Comparison of ENCODE assay signal across 8 cellular contexts in the genomic region with DNA sequence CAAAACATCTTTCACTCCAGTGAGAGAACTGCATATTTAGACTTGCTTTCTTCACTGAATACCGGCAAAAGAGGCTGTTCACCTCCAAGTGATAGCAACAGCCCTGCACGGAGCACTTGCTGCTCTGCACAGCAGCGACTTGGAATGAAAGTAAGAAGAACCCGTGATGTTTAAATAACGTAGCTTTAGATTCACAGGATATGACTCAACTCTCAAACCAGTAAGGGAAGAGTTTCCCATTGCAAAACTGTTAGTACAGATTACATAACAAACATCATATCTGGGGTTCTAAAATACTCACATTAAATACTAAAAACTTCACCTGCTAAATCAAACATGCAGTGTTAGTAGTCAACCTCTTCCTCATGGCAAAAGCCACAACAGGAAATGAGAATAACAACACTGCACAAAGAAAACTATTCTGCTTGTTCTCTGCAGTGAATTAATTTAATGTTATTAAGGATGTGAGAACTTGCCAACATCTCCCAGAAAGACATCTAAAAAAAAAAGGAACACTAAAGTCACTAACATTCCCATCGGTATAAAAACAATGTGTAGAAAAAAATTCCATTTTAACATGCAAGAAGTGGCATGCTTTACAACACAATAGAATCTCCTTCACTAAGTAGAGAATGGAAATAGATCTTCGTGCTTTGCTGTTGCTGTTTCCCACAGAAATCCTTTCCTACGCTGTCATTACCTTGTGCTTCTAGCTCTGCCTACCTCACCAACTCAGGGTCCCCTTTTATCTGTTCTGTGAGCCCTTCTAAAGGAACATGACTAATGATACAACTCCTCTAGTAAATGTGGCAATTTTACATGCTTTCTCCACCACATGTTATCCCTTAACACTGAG.
DNase-seq lines count a peak whose midpoint lies in the region; ATAC-seq and TF ChIP-seq lines count a peak whose summit lies in the region.

No MANE protein-coding gene starts in this region.

- H3K27me3 Mint-ChIP-seq in activated CD4-positive, alpha-beta T cell treated with anti-CD3 and anti-CD28 coated beads, Interleukin-2, amount 10 ng/mL, durations not matched to agents 24 days and 14 days, result peaks cover 11% of the 10 kb centered on the region
- no peaks in the 10 kb centered on the region for H3K27me3 Mint-ChIP-seq in H9 (ENCODE audit: low read depth)
- no peaks in the 10 kb centered on the region for H3K27me3 Mint-ChIP-seq in activated CD8-positive, alpha-beta T cell treated with anti-CD3 and anti-CD28 coated beads, Interleukin-2, amount 10 ng/mL, durations not matched to agents 7 days and 5 days (ENCODE audit: low read depth)

- H3K9me3 ChIP-seq in H9 (ENCODE audit: control insufficient read depth, low read depth, low read length), result no peaks in the 10 kb centered on the region
- H3K9me3 ChIP-seq in parathyroid adenoma (ENCODE audit: control insufficient read depth, low read length), result no peaks in the 10 kb centered on the region

- H2AK5ac ChIP-seq in H9 (ENCODE audit: insufficient read length, low read length), result no peak overlapping the region

- H3K23ac ChIP-seq in H9 (ENCODE audit: insufficient read length, low read depth, low read length), result no peak overlapping the region

- H3K9me3 Mint-ChIP-seq in activated CD4-positive, alpha-beta T cell treated with anti-CD3 and anti-CD28 coated beads, Interleukin-2, amount 10 ng/mL, durations not matched to agents 24 days and 14 days, result no peaks in the 10 kb centered on the region
- H3K9me3 Mint-ChIP-seq in H9, result no peaks in the 10 kb centered on the region
- H3K9me3 Mint-ChIP-seq in activated CD8-positive, alpha-beta T cell treated with anti-CD3 and anti-CD28 coated beads, Interleukin-2, amount 10 ng/mL, durations not matched to agents 7 days and 5 days (ENCODE audit: insufficient read depth), result no peaks in the 10 kb centered on the region

- no peaks in the 10 kb centered on the region for H3K23me2 ChIP-seq in H9 (ENCODE audit: insufficient read length, low read depth, low read length, poor library complexity, severe bottlenecking)

- no peak overlapping the region for H2BK120ac ChIP-seq in H9 (ENCODE audit: low read depth, low read length, poor library complexity, severe bottlenecking)

- no peaks in the 10 kb centered on the region for H3K36me3 Mint-ChIP-seq in activated CD4-positive, alpha-beta T cell treated with anti-CD3 and anti-CD28 coated beads, Interleukin-2, amount 10 ng/mL, durations not matched to agents 24 days and 14 days (ENCODE audit: low read depth)
- H3K36me3 Mint-ChIP-seq in H9 (ENCODE audit: insufficient read depth in 1 of 3, low read depth in 3 of 3), result no peaks in the 10 kb centered on the region
- H3K36me3 Mint-ChIP-seq in activated CD8-positive, alpha-beta T cell treated with anti-CD3 and anti-CD28 coated beads, Interleukin-2, amount 10 ng/mL, durations not matched to agents 7 days and 5 days (ENCODE audit: low read depth), result no peaks in the 10 kb centered on the region

- H3K9ac ChIP-seq in H9 (ENCODE audit: extremely low read depth, insufficient read length, low read length) (no peak overlapping the region), parathyroid adenoma (no peak overlapping the region)

- no peak overlapping the region for H3K4ac ChIP-seq in H9 (ENCODE audit: low read depth, low read length)

- DNase-seq in activated CD4-positive, alpha-beta T cell treated with anti-CD3 and anti-CD28 coated beads, Interleukin-2, amount 10 ng/mL, durations not matched to agents 24 days and 14 days, result peak; percentile 73
- DNase-seq in activated CD4-positive, alpha-beta T cell treated with anti-CD3 and anti-CD28 coated beads, Interleukin-2, amount 50 U/mL, for 4 hours, result no peak
- DNase-seq in H9 (no peak), LNCaP clone FGC (ENCODE audit: low read depth) (peak; percentile 43), glomerular endothelial cell (ENCODE audit: extremely low read depth, low read depth, low spot score) (peak; percentile 85), retina (no peak)
- DNase-seq in activated CD8-positive, alpha-beta T cell treated with anti-CD3 and anti-CD28 coated beads, Interleukin-2, amount 10 ng/mL, durations not matched to agents 7 days and 5 days, result peak; percentile 52

- H3K27me3 ChIP-seq in H9 (ENCODE audit: insufficient read depth, low read length) (no peaks in the 10 kb centered on the region), parathyroid adenoma (ENCODE audit: control insufficient read depth, insufficient read depth, low read length) (no peaks in the 10 kb centered on the region)

- TF ChIP-seq CTCF in H9 (conservative IDR thresholded peaks at IDR 0.05), result no peak
- no peak for TF ChIP-seq CTCF in LNCaP clone FGC (IDR thresholded peaks at IDR 0.05; ENCODE audit: control insufficient read depth, extremely low read depth, insufficient read depth)
- TF ChIP-seq CTCF in parathyroid adenoma (IDR thresholded peaks at IDR 0.05), result no peak

- H3K79me2 ChIP-seq in H9 (ENCODE audit: insufficient read depth, low read length) (no peaks in the 10 kb centered on the region), parathyroid adenoma (no peaks in the 10 kb centered on the region)

- no peak overlapping the region for H2BK20ac ChIP-seq in H9 (ENCODE audit: low read depth, low read length, poor library complexity, severe bottlenecking)

- peak; percentile 91 for ATAC-seq in activated CD8-positive, alpha-beta T cell treated with anti-CD3 and anti-CD28 coated beads, Interleukin-2, amount 10 ng/mL, durations not matched to agents 7 days and 5 days

- intact Hi-C loops in activated CD4-positive, alpha-beta T cell treated with anti-CD3 and anti-CD28 coated beads, Interleukin-2, amount 10 ng/mL, durations not matched to agents 24 days and 14 days (cut with micrococcal nuclease), result no loop called here

- no peak overlapping the region for H2BK12ac ChIP-seq in H9 (ENCODE audit: insufficient read length, low read depth, low read length)

- H3K4me1 ChIP-seq in H9 (ENCODE audit: insufficient read depth, low read length) (no peaks in the 10 kb centered on the region), parathyroid adenoma (no peaks in the 10 kb centered on the region)

- no peak overlapping the region for H3K27ac Mint-ChIP-seq in activated CD4-positive, alpha-beta T cell treated with anti-CD3 and anti-CD28 coated beads, Interleukin-2, amount 10 ng/mL, durations not matched to agents 24 days and 14 days
- H3K27ac Mint-ChIP-seq in H9, result peak overlapping the region; percentile 32 to 85 (median 79); a peak in 6 of 7 replicates
- peak overlapping the region; percentile 26 for H3K27ac Mint-ChIP-seq in activated CD8-positive, alpha-beta T cell treated with anti-CD3 and anti-CD28 coated beads, Interleukin-2, amount 10 ng/mL, durations not matched to agents 7 days and 5 days

- H4K5ac ChIP-seq in H9 (ENCODE audit: insufficient read length, low read depth, low read length), result no peak overlapping the region

- peak overlapping the region; percentile 33 for H3K4me2 ChIP-seq in H9 (ENCODE audit: insufficient read depth, insufficient read length, low read length)
- H3K4me2 ChIP-seq in parathyroid adenoma (ENCODE audit: low read length), result no peak overlapping the region

- CTCF ChIA-PET in activated CD8-positive, alpha-beta T cell treated with anti-CD3 and anti-CD28 coated beads, Interleukin-2, amount 10 ng/mL, durations not matched to agents 7 days and 5 days (lab: Charles Lee), result interaction anchor here (1.1 kb wide), 2 partner anchors 9 to 114 kb away, joined by 3 to 5 read pairs; no protein-coding TSS in a partner anchor

- no peak overlapping the region for H2BK15ac ChIP-seq in H9 (ENCODE audit: low read depth, low read length)

- H4K91ac ChIP-seq in H9 (ENCODE audit: insufficient read length, low read depth, low read length), result no peak overlapping the region

- no peak overlapping the region for H3K14ac ChIP-seq in H9 (ENCODE audit: insufficient read depth, low read length)

- H4K8ac ChIP-seq in H9 (replicated peaks; ENCODE audit: insufficient read length, low read depth, low read length), result no peak overlapping the region

- H3K27ac ChIP-seq in H9 (ENCODE audit: insufficient read length, low read depth, low read length) (no peak overlapping the region), parathyroid adenoma (no peak overlapping the region)

- no peaks in the 10 kb centered on the region for H3K79me1 ChIP-seq in H9 (ENCODE audit: insufficient read depth, low read depth, low read length, poor library complexity, severe bottlenecking)

- H3K36me3 ChIP-seq in parathyroid adenoma (ENCODE audit: control insufficient read depth, insufficient read depth, low read length), result no peaks in the 10 kb centered on the region

- peak overlapping the region; percentile 25 for H3K4me3 ChIP-seq in LNCaP clone FGC (ENCODE audit: low read depth, low read length)
- peak overlapping the region; percentile 20 for H3K4me3 ChIP-seq in parathyroid adenoma (ENCODE audit: low read depth, low read length)

- H2BK5ac ChIP-seq in H9 (ENCODE audit: insufficient read length, low read length), result no peak overlapping the region

- no peak overlapping the region for H3T11ph ChIP-seq in H9 (ENCODE audit: low read length)

- no peaks in the 10 kb centered on the region for H4K20me1 ChIP-seq in H9 (ENCODE audit: control insufficient read depth, insufficient read depth, insufficient read length)

- POLR2A ChIA-PET in activated CD8-positive, alpha-beta T cell treated with anti-CD3 and anti-CD28 coated beads, Interleukin-2, amount 10 ng/mL, durations not matched to agents 7 days and 5 days (lab: Charles Lee), result no interaction called here

- H3K18ac ChIP-seq in H9 (ENCODE audit: insufficient read length, low read depth, low read length), result no peak overlapping the region

- H3K4me3 Mint-ChIP-seq in activated CD4-positive, alpha-beta T cell treated with anti-CD3 and anti-CD28 coated beads, Interleukin-2, amount 10 ng/mL, durations not matched to agents 24 days and 14 days, result peak overlapping the region; percentile 25
- peak overlapping the region in 1 of 2 experiments; percentile 32; a peak in 2 of 5 replicates for H3K4me3 Mint-ChIP-seq in H9
- H3K4me3 Mint-ChIP-seq in activated CD8-positive, alpha-beta T cell treated with anti-CD3 and anti-CD28 coated beads, Interleukin-2, amount 10 ng/mL, durations not matched to agents 7 days and 5 days, result peak overlapping the region; percentile 49

- H2AFZ ChIP-seq in H9 (ENCODE audit: low read length) (peak overlapping the region; percentile 32), parathyroid adenoma (no peak overlapping the region)

- peaks cover 7% of the 10 kb centered on the region for H3K4me1 Mint-ChIP-seq in activated CD4-positive, alpha-beta T cell treated with anti-CD3 and anti-CD28 coated beads, Interleukin-2, amount 10 ng/mL, durations not matched to agents 24 days and 14 days
- H3K4me1 Mint-ChIP-seq in H9, result peaks cover 18 to 21% of the 10 kb centered on the region in 2 experiments
- peaks cover 15% of the 10 kb centered on the region for H3K4me1 Mint-ChIP-seq in activated CD8-positive, alpha-beta T cell treated with anti-CD3 and anti-CD28 coated beads, Interleukin-2, amount 10 ng/mL, durations not matched to agents 7 days and 5 days (ENCODE audit: low read depth)

- no CpG with 5 or more reads among the region's 8 CpGs for WGBS in H9 (ENCODE audit: extremely low coverage, insufficient read length, low lambda C conversion rate)

- no peak overlapping the region for H3K56ac ChIP-seq in H9 (ENCODE audit: insufficient read length, low read depth, low read length)

Comparison
In these comparisons a context has a peak if more than half of its experiments do, and no peak if none do; other contexts are left out.
1. DNase-seq: peak in activated CD4-positive, alpha-beta T cell treated with anti-CD3 and anti-CD28 coated beads, Interleukin-2, amount 10 ng/mL, durations not matched to agents 24 days and 14 days (single experiment), LNCaP clone FGC (single experiment), activated CD8-positive, alpha-beta T cell treated with anti-CD3 and anti-CD28 coated beads, Interleukin-2, amount 10 ng/mL, durations not matched to agents 7 days and 5 days (single experiment) and glomerular endothelial cell (single experiment); none in activated CD4-positive, alpha-beta T cell treated with anti-CD3 and anti-CD28 coated beads, Interleukin-2, amount 50 U/mL, for 4 hours (0 of 2), H9 (single experiment) and retina (single experiment).